23 cellular contexts compared by ENCODE assay signal in genomic region chr4:1237981-1238675, GRCh38. TPM values are rescaled to one million over a fixed set of nuclear protein-coding genes. Genes with fewer than 3 reads are reported as not detected.
DNase-seq lines count a peak whose midpoint lies in the region; ATAC-seq and TF ChIP-seq lines count a peak whose summit lies in the region.
"Had no signal": no experiment of that assay in that cellular context is flagged by ENCODE, and none has a peak within 500 bp of the region (broad histone marks: within the 10 kb centered on the region; RNA-seq: fewer than 3 reads in every experiment).

No MANE protein-coding gene starts in this region.

- ATAC-seq in naive thymus-derived CD8-positive, alpha-beta T cell: peak; percentile 20 to 24
- no peak for ATAC-seq in upper lobe of left lung (ENCODE audit: low FRiP score in 2 of 2)
- ATAC-seq: activated naive CD4-positive, alpha-beta T cell treated with anti-CD3 and anti-CD28 coated beads, Interleukin-2, amount 50 U/mL, for 72 hours; esophagus mucosa; PC-3 had no signal

- TF ChIP-seq POLR2A in upper lobe of left lung (IDR thresholded peaks at IDR 0.05): no peak

- H3K4me1 Mint-ChIP-seq in endothelial cell (ENCODE audit: unreplicated experiment): peaks cover 4% of the 10 kb centered on the region
- H3K4me1 Mint-ChIP-seq in naive thymus-derived CD8-positive, alpha-beta T cell: peaks cover 11 to 34% (median 23%) of the 10 kb centered on the region in 4 donors

- peaks cover 29% of the 10 kb centered on the region for H3K36me3 Mint-ChIP-seq in endothelial cell (ENCODE audit: low read depth, unreplicated experiment)
- H3K36me3 Mint-ChIP-seq in naive thymus-derived CD8-positive, alpha-beta T cell: peaks cover 0 to 54% (median 15%) of the 10 kb centered on the region in 3 donors
- H3K36me3 Mint-ChIP-seq: activated naive CD4-positive, alpha-beta T cell treated with anti-CD3 and anti-CD28 coated beads, Interleukin-2, amount 50 U/mL, for 72 hours had no signal

- WGBS in upper lobe of left lung, 2 donors: 94% methylated on average over 38 to 39 of the region's 39 CpGs

- H3K4me3 Mint-ChIP-seq in endothelial cell (ENCODE audit: unreplicated experiment): peak overlapping the region; percentile 21
- peak overlapping the region in 1 of 10 donors; percentile 51 for H3K4me3 Mint-ChIP-seq in naive thymus-derived CD8-positive, alpha-beta T cell
- H3K4me3 Mint-ChIP-seq: activated CD4-positive, alpha-beta T cell treated with anti-CD3 and anti-CD28 coated beads, Interleukin-2, amount 10 ng/mL, durations not matched to agents 24 days and 14 days; immature natural killer cell; memory B cell; nephron had no signal

- H3K27ac ChIP-seq in upper lobe of left lung: no peak overlapping the region
- H3K27ac ChIP-seq: breast epithelium, thoracic aorta had no signal

- no peak for TF ChIP-seq EP300 in upper lobe of left lung (IDR thresholded peaks at IDR 0.05)

- no peak overlapping the region for H3K27ac Mint-ChIP-seq in endothelial cell (ENCODE audit: unreplicated experiment)
- peak overlapping the region in 2 of 10 donors; percentile 48 to 92 for H3K27ac Mint-ChIP-seq in naive thymus-derived CD8-positive, alpha-beta T cell
- H3K27ac Mint-ChIP-seq: nephron had no signal

- TF ChIP-seq CTCF in endothelial cell (IDR thresholded peaks at IDR 0.05; ENCODE audit: unreplicated experiment) (no peak), upper lobe of left lung (IDR thresholded peaks at IDR 0.05) (no peak)

- peaks cover 8% of the 10 kb centered on the region for H3K27me3 Mint-ChIP-seq in endothelial cell (ENCODE audit: unreplicated experiment)
- H3K27me3 Mint-ChIP-seq in naive thymus-derived CD8-positive, alpha-beta T cell: no peaks in the 10 kb centered on the region
- H3K27me3 Mint-ChIP-seq: activated CD4-positive, alpha-beta T cell treated with anti-CD3 and anti-CD28 coated beads, Interleukin-2, amount 10 ng/mL, durations not matched to agents 24 days and 14 days; memory B cell had no signal

- H3K4me3 ChIP-seq in upper lobe of left lung: no peak overlapping the region
- H3K4me3 ChIP-seq: BLaER1 treated with 17β-estradiol and CSF1 and Interleukin-3, amounts not matched to agents 10 nM and 100 nM; breast epithelium; thoracic aorta had no signal

- POLR2A ChIA-PET in naive thymus-derived CD8-positive, alpha-beta T cell (lab: Charles Lee): interaction anchor here (0.7 kb wide), 1 partner anchor 72 kb away, joined by 3 read pairs; no protein-coding TSS in a partner anchor

- DNase-seq in activated CD8-positive, alpha-beta memory T cell treated with anti-CD3 and anti-CD28 coated beads, Interleukin-2, amount 50 U/mL, for 4 hours: peak; percentile 11
- DNase-seq in activated CD8-positive, alpha-beta memory T cell treated with anti-CD3 and anti-CD28 coated beads for 24 hours: no peak
- no peak for DNase-seq in endothelial cell (ENCODE audit: low spot score)
- DNase-seq in naive thymus-derived CD8-positive, alpha-beta T cell: peak in 1 of 10 donors; percentile 54
- DNase-seq in upper lobe of left lung: peak; percentile 18 to 82
- DNase-seq in stimulated activated CD4-positive, alpha-beta T cell treated with anti-CD3 and anti-CD28 coated beads, Interleukin-1b, Interleukin-23, amount 100 ng/mL, for 48 hours: no peak
- DNase-seq in AML-193 (lab: John Stamatoyannopoulos, UW): no peak
- no peak for DNase-seq in globus pallidus (ENCODE audit: low spot score)
- DNase-seq: activated CD4-positive, alpha-beta T cell treated with anti-CD3 and anti-CD28 coated beads, Interleukin-2, amount 10 ng/mL, durations not matched to agents 24 days and 14 days; GDM1; immature natural killer cell; KG1; NCI-H1048; NCI-H2107; PC-3; stimulated activated CD4-positive, alpha-beta T cell treated with anti-CD3 and anti-CD28 coated beads, Interleukin-2, amount 100 ng/mL, for 48 hours had no signal

- peaks cover 21 to 76% (median 67%) of the 10 kb centered on the region in 4 donors for H3K36me3 ChIP-seq in upper lobe of left lung

- no peaks in the 10 kb centered on the region for H3K27me3 ChIP-seq in upper lobe of left lung
- H3K27me3 ChIP-seq: BLaER1 treated with 17β-estradiol and CSF1 and Interleukin-3, amounts not matched to agents 10 nM and 100 nM; breast epithelium had no signal

- H3K9me3 Mint-ChIP-seq in endothelial cell (ENCODE audit: unreplicated experiment): no peaks in the 10 kb centered on the region
- H3K9me3 Mint-ChIP-seq in naive thymus-derived CD8-positive, alpha-beta T cell: no peaks in the 10 kb centered on the region
- H3K9me3 Mint-ChIP-seq: activated CD4-positive, alpha-beta T cell treated with anti-CD3 and anti-CD28 coated beads, Interleukin-2, amount 10 ng/mL, durations not matched to agents 24 days and 14 days; activated naive CD4-positive, alpha-beta T cell treated with anti-CD3 and anti-CD28 coated beads, Interleukin-2, amount 50 U/mL, for 72 hours; immature natural killer cell; memory B cell; nephron had no signal

- H3K4me1 ChIP-seq in upper lobe of left lung: peaks cover 25 to 39% (median 32%) of the 10 kb centered on the region in 4 donors

- H3K9me3 ChIP-seq in upper lobe of left lung: no peaks in the 10 kb centered on the region
- H3K9me3 ChIP-seq: BLaER1 treated with 17β-estradiol and CSF1 and Interleukin-3, amounts not matched to agents 10 nM and 100 nM; breast epithelium; thoracic aorta had no signal

RNA-seq across cellular contexts. Expression of gene CTBP1, which starts 10.8 kb away (rescaled TPM):
- total RNA-seq in endothelial cell (ENCODE audit: unreplicated experiment) (165 TPM), upper lobe of left lung (100 to 1,000 TPM; 142 to 483 (median 213) TPM)
- 100 to 1,000 TPM; 189 to 193 TPM for total RNA-seq in naive thymus-derived CD8-positive, alpha-beta T cell
- polyA plus RNA-seq in naive thymus-derived CD8-positive, alpha-beta T cell: 100 to 1,000 TPM in 1 of 3 donors, 10 to 100 TPM in 2; 51.0 to 104 (median 93.7) TPM

RNA-seq across cellular contexts. Expression of gene MAEA, which starts 51.6 kb away (rescaled TPM):
- total RNA-seq in endothelial cell (ENCODE audit: unreplicated experiment) (68.2 TPM), upper lobe of left lung (100 to 1,000 TPM in 1 of 6 donors, 10 to 100 TPM in 5; 58.5 to 289 (median 73.0) TPM)
- total RNA-seq in naive thymus-derived CD8-positive, alpha-beta T cell: 100 to 1,000 TPM; 107 to 112 TPM
- 10 to 100 TPM; 56.7 to 75.1 (median 59.2) TPM for polyA plus RNA-seq in naive thymus-derived CD8-positive, alpha-beta T cell

Comparison
In these comparisons a context has a peak if more than half of its experiments do, and no peak if none do; other contexts are left out.
1. DNase-seq: peak in activated CD8-positive, alpha-beta memory T cell treated with anti-CD3 and anti-CD28 coated beads, Interleukin-2, amount 50 U/mL, for 4 hours (single experiment) and upper lobe of left lung (2 of 2); none in activated CD8-positive, alpha-beta memory T cell treated with anti-CD3 and anti-CD28 coated beads for 24 hours (single experiment), endothelial cell (single experiment), stimulated activated CD4-positive, alpha-beta T cell treated with anti-CD3 and anti-CD28 coated beads, Interleukin-1b, Interleukin-23, amount 100 ng/mL, for 48 hours (single experiment), AML-193 (0 of 2) and globus pallidus (single experiment).
2. ATAC-seq: peak in naive thymus-derived CD8-positive, alpha-beta T cell (2 of 2); none in upper lobe of left lung (0 of 2).